Comparison of ENCODE assay signal across 8 cellular contexts in genomic region chr6:50977796-50978195, GRCh38.
"Had no signal": no experiment of that assay in that cellular context is flagged by ENCODE, and none has a peak within 500 bp of the region (broad histone marks: within the 10 kb centered on the region; RNA-seq: fewer than 3 reads in every experiment).

No MANE protein-coding gene starts in this region.

- H3K36me3 Mint-ChIP-seq: IgD-negative memory B cell had no signal

- H3K4me3 Mint-ChIP-seq: GM23338, HFFc6, IgD-negative memory B cell had no signal

- H3K9me3 ChIP-seq: HAP-1 had no signal

- H3K36me3 ChIP-seq: HAP-1 had no signal

- H3K27ac Mint-ChIP-seq: GM23338, HFFc6, IgD-negative memory B cell had no signal

- H3K27ac ChIP-seq: HL-60 had no signal

- H3K4me2 ChIP-seq: GM23338 had no signal

- H3K4me3 ChIP-seq: GM23338, HAP-1 had no signal

- DNase-seq: H7, HFFc6, KG1 had no signal

- H2AFZ ChIP-seq: GM23338 had no signal

- H3K9me3 Mint-ChIP-seq: GM23338, IgD-negative memory B cell had no signal

- H3K4me1 Mint-ChIP-seq: IgD-negative memory B cell had no signal

- H3K4me1 ChIP-seq: HAP-1 had no signal

- FAIRE-seq: HepG2 had no signal
